In genomic region chr5:43150748-43151147, GRCh38 we compare ENCODE assay signal across 28 cellular contexts.
"Had no signal": no experiment of that assay in that cellular context is flagged by ENCODE, and none has a peak within 500 bp of the region (broad histone marks: within the 10 kb centered on the region; RNA-seq: fewer than 3 reads in every experiment).

No MANE protein-coding gene starts in this region.

- H3K27ac ChIP-seq: brain microvascular endothelial cell, KMS-11, SJSA1 had no signal

- H3K4me3 ChIP-seq: SJSA1 had no signal

- H3K27me3 ChIP-seq: brain microvascular endothelial cell, SJSA1 had no signal

- H3K9me3 ChIP-seq: SJSA1 had no signal

- H3K4me1 ChIP-seq: SJSA1 had no signal

- H3K9ac ChIP-seq: KMS-11 had no signal

- H3K4me2 ChIP-seq: KMS-11 had no signal

- DNase-seq: activated CD4-positive, alpha-beta T cell treated with anti-CD3 and anti-CD28 coated beads, Interleukin-2, amount 10 ng/mL, durations not matched to agents 24 days and 14 days; activated CD4-positive, alpha-beta T cell treated with anti-CD3 and anti-CD28 coated beads, Interleukin-2, amount 50 U/mL, for 4 hours; activated CD8-positive, alpha-beta T cell treated with anti-CD3 and anti-CD28 coated beads for 36 hours; activated effector memory CD4-positive, alpha-beta T cell treated with anti-CD3 and anti-CD28 coated beads, Interleukin-2, amount 50 U/mL, for 16 hours; activated naive CD4-positive, alpha-beta T cell; activated naive CD4-positive, alpha-beta T cell treated with anti-CD3 and anti-CD28 coated beads, Interleukin-2, amount 50 U/mL, for 16 hours; activated naive CD8-positive, alpha-beta T cell treated with anti-CD3 and anti-CD28 coated beads for 36 hours; activated T-cell treated with anti-CD3 and anti-CD28 coated beads, Interleukin-2, amount 50 U/mL, for 1 hour; activated T-cell treated with anti-CD3 and anti-CD28 coated beads, Interleukin-2, amount 50 U/mL, for 72 hours; amniotic stem cell; aorta; brain microvascular endothelial cell; NCI-H1092 treated with DMSO at 0.1 percent for 48 hours; NCI-H1417; NCI-H1694; NCI-H1930; NCI-H2081 treated with DMSO at 0.1 percent for 48 hours; NCI-H226; NCI-H446 treated with DMSO at 0.1 percent for 48 hours; NCI-H526; NCI-H774; SHP77; SW 1271; T-helper 1 cell; T-helper 2 cell; T-helper 9 cell had no signal
